ENCODE assay signal across 8 cellular contexts in genomic region chr6:16964553-16965499, GRCh38.
DNase-seq lines count a peak whose midpoint lies in the region; ATAC-seq and TF ChIP-seq lines count a peak whose summit lies in the region.

No MANE protein-coding gene starts in this region.

- DNase-seq in DMS 273 (lab: John Stamatoyannopoulos, UW; ENCODE audit: unreplicated experiment) (peak; percentile 82), Karpas-422 (peak; percentile 80), SK-N-DZ (ENCODE audit: low spot score) (peak; percentile 86), glomerular endothelial cell (ENCODE audit: extremely low read depth, low read depth, low spot score) (peak; percentile 12), trophoblast cell (peak; percentile 62 to 73), type B pancreatic cell (ENCODE audit: extremely low spot score, unreplicated experiment) (peak; percentile 85)
- peak; percentile 71 for DNase-seq in activated naive CD4-positive, alpha-beta T cell treated with anti-CD3 and anti-CD28 coated beads, Interleukin-2, amount 10 ng/mL, durations not matched to agents 7 days and 5 days

- H2AFZ ChIP-seq in Karpas-422 (ENCODE audit: low read length) (no peak overlapping the region), trophoblast cell (ENCODE audit: insufficient read depth, low read length, poor library complexity) (no peak overlapping the region)

- peaks cover 3% of the 10 kb centered on the region for H3K4me1 Mint-ChIP-seq in activated naive CD4-positive, alpha-beta T cell treated with anti-CD3 and anti-CD28 coated beads, Interleukin-2, amount 10 ng/mL, durations not matched to agents 7 days and 5 days
- peaks cover 13% of the 10 kb centered on the region for H3K4me1 Mint-ChIP-seq in type B pancreatic cell (ENCODE audit: unreplicated experiment)

- no CpG with 5 or more reads among the region's 21 CpGs for whole genome bisulfite sequencing in trophoblast cell (ENCODE audit: extremely low coverage, insufficient coverage, insufficient read length)

- H2BK5ac ChIP-seq in trophoblast cell (ENCODE audit: low read depth, low read length, poor library complexity): no peak overlapping the region

- H3K79me1 ChIP-seq in trophoblast cell (ENCODE audit: low read length): no peaks in the 10 kb centered on the region

- H3K4me1 ChIP-seq in Karpas-422 (ENCODE audit: low read length) (no peaks in the 10 kb centered on the region), trophoblast cell (ENCODE audit: control insufficient read depth in 1 of 2, insufficient read depth in 2 of 2, low read length in 2 of 2) (peaks cover 0 to 4% of the 10 kb centered on the region in 2 experiments)

- H3K36me3 Mint-ChIP-seq in activated naive CD4-positive, alpha-beta T cell treated with anti-CD3 and anti-CD28 coated beads, Interleukin-2, amount 10 ng/mL, durations not matched to agents 7 days and 5 days: no peaks in the 10 kb centered on the region
- H3K36me3 Mint-ChIP-seq in type B pancreatic cell: peaks cover 3% of the 10 kb centered on the region

- H3K4me3 ChIP-seq in Karpas-422 (ENCODE audit: low read length): no peak overlapping the region
- H3K4me3 ChIP-seq in trophoblast cell (ENCODE audit: low read depth, low read length): no peak overlapping the region

- no peak overlapping the region for H4K91ac ChIP-seq in trophoblast cell (ENCODE audit: low read depth, low read length)

- no peak overlapping the region for H2AK5ac ChIP-seq in trophoblast cell (ENCODE audit: low read length)

- CTCF ChIA-PET in activated naive CD4-positive, alpha-beta T cell treated with anti-CD3 and anti-CD28 coated beads, Interleukin-2, amount 10 ng/mL, durations not matched to agents 7 days and 5 days (lab: Charles Lee): interaction anchor here (0.6 to 2.8 kb wide), 16 partner anchors 10 to 678 kb away, joined by 3 to 31 read pairs (median 4); no protein-coding TSS in a partner anchor

- H3K4me2 ChIP-seq in Karpas-422 (ENCODE audit: low read depth, low read length, poor library complexity, severe bottlenecking): no peak overlapping the region
- peak overlapping the region; percentile 38 for H3K4me2 ChIP-seq in trophoblast cell (ENCODE audit: low read length)

- ATAC-seq in GM21515 (IDR thresholded peaks at IDR 0.05; ENCODE audit: unreplicated experiment): peak; percentile 93

- no peak overlapping the region for H3K14ac ChIP-seq in trophoblast cell (ENCODE audit: low read length)

- no peak overlapping the region for H3K27ac Mint-ChIP-seq in activated naive CD4-positive, alpha-beta T cell treated with anti-CD3 and anti-CD28 coated beads, Interleukin-2, amount 10 ng/mL, durations not matched to agents 7 days and 5 days
- peak overlapping the region; percentile 74 for H3K27ac Mint-ChIP-seq in type B pancreatic cell

- H3K27me3 ChIP-seq in Karpas-422 (ENCODE audit: low read length) (no peaks in the 10 kb centered on the region), trophoblast cell (ENCODE audit: insufficient read depth, low read length) (no peaks in the 10 kb centered on the region)

- H3K36me3 ChIP-seq in Karpas-422 (ENCODE audit: insufficient read depth, low read length) (no peaks in the 10 kb centered on the region), trophoblast cell (ENCODE audit: control insufficient read depth in 1 of 2, insufficient read depth in 2 of 2, low read length in 2 of 2) (no peaks in the 10 kb centered on the region)

- H4K20me1 ChIP-seq in Karpas-422 (ENCODE audit: insufficient read depth, low read depth, low read length): no peaks in the 10 kb centered on the region

- H2BK12ac ChIP-seq in trophoblast cell (ENCODE audit: low read length): no peak overlapping the region

- no peak overlapping the region for H3K4ac ChIP-seq in trophoblast cell (ENCODE audit: low read depth, low read length)

- H4K8ac ChIP-seq in trophoblast cell (ENCODE audit: low read depth, low read length): no peak overlapping the region

- H3K23ac ChIP-seq in trophoblast cell (ENCODE audit: low read length): no peak overlapping the region

- no peak overlapping the region for H2BK120ac ChIP-seq in trophoblast cell (ENCODE audit: insufficient read depth, low read length, poor library complexity)

- no peaks in the 10 kb centered on the region for H3K9me2 ChIP-seq in Karpas-422 (replicated peaks; ENCODE audit: insufficient read depth, low read length)

- H3K9me3 ChIP-seq in Karpas-422 (ENCODE audit: low read length) (no peaks in the 10 kb centered on the region), trophoblast cell (ENCODE audit: insufficient read depth, low read depth, low read length) (no peaks in the 10 kb centered on the region)

- no peak overlapping the region for H3K4me3 Mint-ChIP-seq in activated naive CD4-positive, alpha-beta T cell treated with anti-CD3 and anti-CD28 coated beads, Interleukin-2, amount 10 ng/mL, durations not matched to agents 7 days and 5 days
- H3K4me3 Mint-ChIP-seq in type B pancreatic cell: peak overlapping the region; percentile 40

- H3K9ac ChIP-seq in Karpas-422 (ENCODE audit: low read length): no peak overlapping the region
- H3K9ac ChIP-seq in trophoblast cell (ENCODE audit: low read length): no peak overlapping the region

- peaks cover 21% of the 10 kb centered on the region for H3K27me3 Mint-ChIP-seq in activated naive CD4-positive, alpha-beta T cell treated with anti-CD3 and anti-CD28 coated beads, Interleukin-2, amount 10 ng/mL, durations not matched to agents 7 days and 5 days
- peaks cover 22% of the 10 kb centered on the region for H3K27me3 Mint-ChIP-seq in type B pancreatic cell

- no peak overlapping the region for H3K27ac ChIP-seq in Karpas-422 (ENCODE audit: low read length)
- no peak overlapping the region for H3K27ac ChIP-seq in trophoblast cell (ENCODE audit: low read depth, low read length)

- no peak overlapping the region for H4K12ac ChIP-seq in trophoblast cell (ENCODE audit: low read depth, low read length)

- TF ChIP-seq CTCF in type B pancreatic cell (conservative IDR thresholded peaks at IDR 0.05): peak; percentile 97

- H3K18ac ChIP-seq in trophoblast cell (ENCODE audit: low read length): no peak overlapping the region

- no peaks in the 10 kb centered on the region for H3K9me3 Mint-ChIP-seq in activated naive CD4-positive, alpha-beta T cell treated with anti-CD3 and anti-CD28 coated beads, Interleukin-2, amount 10 ng/mL, durations not matched to agents 7 days and 5 days
- H3K9me3 Mint-ChIP-seq in type B pancreatic cell: no peaks in the 10 kb centered on the region

- H3K79me2 ChIP-seq in Karpas-422 (ENCODE audit: low read length) (no peaks in the 10 kb centered on the region), trophoblast cell (ENCODE audit: control insufficient read depth, insufficient read depth, low read length, poor library complexity) (no peaks in the 10 kb centered on the region)

Comparison
In these comparisons a context has a peak if more than half of its experiments do, and no peak if none do; other contexts are left out.
1. DNase-seq: peak in every context shown above with its lines; median percentile 86 in SK-N-DZ; 85 in type B pancreatic cell; 82 in DMS 273; 80 in Karpas-422; 71 in activated naive CD4-positive, alpha-beta T cell treated with anti-CD3 and anti-CD28 coated beads, Interleukin-2, amount 10 ng/mL, durations not matched to agents 7 days and 5 days; 68 in trophoblast cell; 12 in glomerular endothelial cell.